Comparison of ENCODE assay signal across 21 cellular contexts in the genomic region with DNA sequence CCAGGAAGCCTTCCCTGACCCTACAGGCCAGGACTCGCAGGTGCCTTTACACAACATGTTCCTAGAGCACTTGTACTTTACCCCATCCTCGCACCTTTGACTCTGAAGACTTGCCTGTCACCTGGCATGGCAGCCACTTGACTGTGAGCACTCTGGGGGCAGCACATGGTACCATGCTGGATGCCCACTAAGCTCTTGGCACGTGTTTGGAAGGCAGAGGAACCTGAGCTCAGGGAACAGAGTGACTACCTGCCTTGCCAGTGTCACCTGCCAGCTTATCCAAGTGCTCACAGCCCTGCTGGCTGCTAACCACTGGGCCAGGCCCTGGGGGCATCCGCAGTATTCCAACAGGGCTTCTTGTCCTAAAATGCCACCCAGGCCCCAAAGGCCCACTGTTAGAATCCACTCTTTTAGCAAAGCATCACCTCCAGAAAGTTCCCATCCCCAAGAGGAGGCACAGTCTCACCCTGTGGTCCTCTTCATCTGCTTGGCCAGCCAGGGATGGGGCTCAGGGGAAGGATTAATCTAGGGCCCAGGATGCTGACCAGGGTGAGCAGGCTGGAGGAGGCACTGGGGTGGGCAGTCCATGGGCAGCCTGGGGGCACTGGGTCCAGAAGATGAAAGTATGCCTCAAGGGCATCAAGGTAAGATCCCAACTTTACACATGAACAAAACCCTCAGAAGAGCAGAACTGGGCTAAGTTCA. TPM values are rescaled to one million over a fixed set of nuclear protein-coding genes. Genes with fewer than 3 reads are reported as not detected.
DNase-seq lines count a peak whose midpoint lies in the region; ATAC-seq and TF ChIP-seq lines count a peak whose summit lies in the region.
"Had no signal": no experiment of that assay in that cellular context is flagged by ENCODE, and none has a peak within 500 bp of the region (broad histone marks: within the 10 kb centered on the region; RNA-seq: fewer than 3 reads in every experiment).

No MANE protein-coding gene starts in this region.

- no peak for TF ChIP-seq POLR2A in IMR-90 (IDR thresholded peaks at IDR 0.05; ENCODE audit: low read depth, low read length)

- no peak overlapping the region for H3K27ac ChIP-seq in IMR-90 (ENCODE audit: insufficient read depth, low read length)
- no peak overlapping the region for H3K27ac ChIP-seq in coronary artery
- H3K27ac ChIP-seq: A549; BLaER1 treated with 17β-estradiol and CSF1 and Interleukin-3, amounts not matched to agents 10 nM and 100 nM had no signal

- POLR2A ChIA-PET in IMR-90 (lab: Charles Lee; ENCODE audit: unreplicated experiment): no interaction called here

- ATAC-seq in IMR-90 (ENCODE audit: low read depth): no peak
- no peak for ATAC-seq in HG03432 (IDR thresholded peaks at IDR 0.05; ENCODE audit: unreplicated experiment)
- no peak for ATAC-seq in GM18907 (IDR thresholded peaks at IDR 0.05; ENCODE audit: unreplicated experiment)
- ATAC-seq: A549 had no signal

- no peak overlapping the region for H4K91ac ChIP-seq in IMR-90 (ENCODE audit: insufficient read depth, low read depth, low read length)

- CTCF ChIA-PET in IMR-90 (lab: Yijun Ruan, JAX): no interaction called here

- H3K9me1 ChIP-seq in IMR-90 (ENCODE audit: insufficient read depth, low read length): no peaks in the 10 kb centered on the region

- H3K9me3 ChIP-seq in IMR-90 (ENCODE audit: control insufficient read depth, insufficient read depth, low read length): no peaks in the 10 kb centered on the region
- H3K9me3 ChIP-seq: A549; BE2C; BLaER1 treated with 17β-estradiol and CSF1 and Interleukin-3, amounts not matched to agents 10 nM and 100 nM; Caco-2 had no signal

- no peaks in the 10 kb centered on the region for H3K79me1 ChIP-seq in IMR-90 (ENCODE audit: low read depth in 1 of 2, low read length in 2 of 2)

- H3K14ac ChIP-seq in IMR-90 (replicated peaks; ENCODE audit: low read depth, low read length): no peak overlapping the region

- H2BK20ac ChIP-seq in IMR-90 (ENCODE audit: low read depth, low read length): no peak overlapping the region

- H3K23ac ChIP-seq in IMR-90 (ENCODE audit: low read depth, low read length): no peak overlapping the region

- H2AFZ ChIP-seq in IMR-90 (replicated peaks; ENCODE audit: low read length, poor library complexity): peak overlapping the region; percentile 33

- TF ChIP-seq CTCF in IMR-90 (conservative IDR thresholded peaks at IDR 0.05; ENCODE audit: low read depth, low read length): no peak
- no peak for TF ChIP-seq CTCF in coronary artery (IDR thresholded peaks at IDR 0.05)

- DNase-seq in activated effector memory CD4-positive, alpha-beta T cell treated with anti-CD3 and anti-CD28 coated beads, Interleukin-2, amount 50 U/mL, for 16 hours: peak; percentile 45
- DNase-seq in activated effector memory CD4-positive, alpha-beta T cell treated with Interleukin-2 at 50 U/mL for 16 hours: no peak
- DNase-seq in IMR-90 (no peak), coronary artery (ENCODE audit: low spot score) (peak; percentile 52), mesenteric fat pad (ENCODE audit: low spot score) (peak; percentile 55)
- DNase-seq: 8988T; ACHN; AML-193; Caco-2; CD4-positive, alpha-beta T cell; DMS153; DMS79 treated with DMSO at 0.1 percent for 48 hours; GF-D8; H7; HCEC 1CT had no signal

- no peak overlapping the region for H4K5ac ChIP-seq in IMR-90 (ENCODE audit: low read depth, low read length)

- in situ Hi-C loops in IMR-90 (cut with MboI; ENCODE audit: low sequenced_read_pairs): no loop called here

- H2BK5ac ChIP-seq in IMR-90 (ENCODE audit: low read depth, low read length, poor library complexity, severe bottlenecking): no peak overlapping the region

- no peak overlapping the region for H4K8ac ChIP-seq in IMR-90 (ENCODE audit: low read depth in 2 of 2, low read length in 2 of 2)

- no TSS peak for BruUV-seq in IMR-90 (replicated peaks; lab: Mats Ljungman, UMichigan)

- no peaks in the 10 kb centered on the region for H3K4me1 ChIP-seq in IMR-90 (ENCODE audit: control insufficient read depth, insufficient read depth, low read length)
- H3K4me1 ChIP-seq: A549; BLaER1 treated with 17β-estradiol and CSF1 and Interleukin-3, amounts not matched to agents 10 nM and 100 nM; Caco-2 had no signal

- H3K4me3 ChIP-seq in IMR-90 (ENCODE audit: insufficient read depth, low read depth, low read length): no peak overlapping the region
- H3K4me3 ChIP-seq in coronary artery: no peak overlapping the region
- H3K4me3 ChIP-seq: A549; BLaER1 treated with 17β-estradiol and CSF1 and Interleukin-3, amounts not matched to agents 10 nM and 100 nM had no signal

- no peak for TF ChIP-seq RAD21 in IMR-90 (IDR thresholded peaks at IDR 0.05; ENCODE audit: low read length)

- intact Hi-C loops in IMR-90 (cut with micrococcal nuclease): no loop called here

- dilution Hi-C loops in IMR-90 (cut with HindIII; ENCODE audit: low sequenced_read_pairs, unreplicated experiment): no loop called here

- no peak overlapping the region for H2BK120ac ChIP-seq in IMR-90 (ENCODE audit: low read depth, low read length)

- peaks cover 16% of the 10 kb centered on the region for H3K27me3 ChIP-seq in IMR-90 (ENCODE audit: control insufficient read depth, insufficient read depth, low read length)
- H3K27me3 ChIP-seq: BE2C; BLaER1 treated with 17β-estradiol and CSF1 and Interleukin-3, amounts not matched to agents 10 nM and 100 nM had no signal

- no peak overlapping the region for H3K18ac ChIP-seq in IMR-90 (ENCODE audit: low read depth, low read length)

- H4K20me1 ChIP-seq in IMR-90 (ENCODE audit: insufficient read depth, low read length): no peaks in the 10 kb centered on the region

- H2AK9ac ChIP-seq in IMR-90 (replicated peaks; ENCODE audit: low read depth, low read length, poor library complexity): peak overlapping the region; percentile 3

- 50% methylated on average over 2 of the region's 4 CpGs; no CpG with 5 or more reads in 1 of the 2 experiments for WGBS in IMR-90 (ENCODE audit: extremely low coverage in 2 of 2, insufficient read length in 1 of 2), 2 experiments

- no peak overlapping the region for H3K4me2 ChIP-seq in IMR-90 (ENCODE audit: low read depth, low read length)
- H3K4me2 ChIP-seq: A549; BLaER1 treated with 17β-estradiol and CSF1 and Interleukin-3, amounts not matched to agents 10 nM and 100 nM had no signal

- H2AK5ac ChIP-seq in IMR-90 (ENCODE audit: low read depth, low read length): no peak overlapping the region

- H3K9ac ChIP-seq in IMR-90 (ENCODE audit: low read depth, low read length): no peak overlapping the region
- H3K9ac ChIP-seq: BLaER1 treated with 17β-estradiol and CSF1 and Interleukin-3, amounts not matched to agents 10 nM and 100 nM had no signal

- no peak overlapping the region for H3K56ac ChIP-seq in IMR-90 (ENCODE audit: extremely low read depth, insufficient read depth, low read length)

- H3K36me3 ChIP-seq in IMR-90 (ENCODE audit: control insufficient read depth, insufficient read depth, low read length): no peaks in the 10 kb centered on the region
- H3K36me3 ChIP-seq: BE2C; BLaER1 treated with 17β-estradiol and CSF1 and Interleukin-3, amounts not matched to agents 10 nM and 100 nM had no signal

- H2BK15ac ChIP-seq in IMR-90 (ENCODE audit: low read depth, low read length): no peak overlapping the region

- H3K4ac ChIP-seq in IMR-90 (ENCODE audit: low read depth, low read length): no peak overlapping the region

TF ChIP-seq in IMR-90, 13 proteins besides CTCF, POLR2A, EP300 and RAD21:
- TF ChIP-seq CEBPB (IDR thresholded peaks at IDR 0.05; ENCODE audit: low read depth, low read length) (no peak), MAFK (IDR thresholded peaks at IDR 0.05; ENCODE audit: low read depth, low read length) (no peak), SMC3 (IDR thresholded peaks at IDR 0.05; ENCODE audit: low read depth, low read length) (no peak), RFX5 (IDR thresholded peaks at IDR 0.05; ENCODE audit: low read depth, low read length) (no peak), MXI1 (IDR thresholded peaks at IDR 0.05; ENCODE audit: borderline replicate concordance, low read depth, low read length) (no peak), BHLHE40 (IDR thresholded peaks at IDR 0.05; ENCODE audit: low read depth, low read length) (no peak), MAZ (IDR thresholded peaks at IDR 0.05; ENCODE audit: borderline replicate concordance, low read depth, low read length) (no peak), NFE2L2 (IDR thresholded peaks at IDR 0.05; ENCODE audit: low read depth, low read length) (no peak), RCOR1 (IDR thresholded peaks at IDR 0.05; ENCODE audit: insufficient replicate concordance, low read length) (no peak), CHD1 (IDR thresholded peaks at IDR 0.05; ENCODE audit: low read depth, low read length) (no peak), FOS (IDR thresholded peaks at IDR 0.05; ENCODE audit: low read depth, low read length) (no peak)

RNA-seq across cellular contexts. Expression of a gene that starts 57.0 kb away (rescaled TPM):
- total RNA-seq in IMR-90 (2012; rRNA removed): not detected in 2 replicates
- polyA plus RNA-seq in IMR-90 (2012; rRNA removed): not detected in 2 replicates
- not detected in 2 replicates for polyA plus RNA-seq in IMR-90 (2012; cell fraction: cytosol; rRNA removed)
- polyA plus RNA-seq in IMR-90 (2012; cell fraction: nucleus; rRNA removed; ENCODE audit: low replicate concordance): not detected in 2 replicates
- 14.2 TPM for total RNA-seq in mesenteric fat pad
- total RNA-seq: CD4-positive, alpha-beta T cell; G401 had no signal

Comparison
In these comparisons a context has a peak if more than half of its experiments do, and no peak if none do; other contexts are left out.
1. DNase-seq: peak in activated effector memory CD4-positive, alpha-beta T cell treated with anti-CD3 and anti-CD28 coated beads, Interleukin-2, amount 50 U/mL, for 16 hours (single experiment), coronary artery (single experiment) and mesenteric fat pad (single experiment); none in activated effector memory CD4-positive, alpha-beta T cell treated with Interleukin-2 at 50 U/mL for 16 hours (single experiment) and IMR-90 (single experiment).
2. RNA of a gene that starts 57.0 kb away (total RNA-seq): 14.2 TPM in mesenteric fat pad (single experiment); not detected in IMR-90; every median in the first group is over 10 times any median in the second.